ENCODE assay signal across 17 cellular contexts in the genomic region with DNA sequence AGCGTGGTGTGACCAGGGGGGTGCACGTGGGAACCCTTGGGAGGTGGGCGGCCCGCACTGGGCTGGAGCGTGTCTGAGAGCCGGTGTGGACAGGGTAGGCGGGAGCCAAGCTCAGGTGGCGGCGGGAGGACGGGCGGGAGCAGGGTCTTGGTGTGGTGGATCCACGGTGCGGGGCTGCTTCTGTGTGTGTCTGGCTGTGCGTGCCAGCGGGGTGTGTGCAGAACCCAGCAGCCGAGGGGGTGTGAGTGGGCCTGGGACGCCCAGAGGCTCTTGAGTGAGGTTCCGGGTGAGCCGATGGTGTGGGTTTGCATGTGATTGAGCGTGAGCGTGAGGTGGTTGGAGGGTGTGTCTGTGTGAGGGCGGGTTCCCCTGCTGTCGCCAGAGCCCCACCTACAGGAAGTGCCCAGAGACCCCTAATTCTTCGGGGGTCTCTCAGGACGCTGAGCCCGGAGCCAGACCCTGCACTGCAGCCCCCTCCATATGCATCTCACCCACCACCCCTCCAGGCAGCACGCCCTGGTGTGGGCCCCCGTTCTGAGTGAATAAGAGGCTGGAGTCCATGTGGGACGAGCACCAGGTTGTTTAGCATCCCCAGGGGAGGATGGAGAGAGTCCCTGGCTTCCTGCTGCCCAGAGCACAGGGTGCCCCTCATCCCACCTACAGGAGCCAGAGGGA.
DNase-seq lines count a peak whose midpoint lies in the region; ATAC-seq, FAIRE-seq and TF ChIP-seq lines count a peak whose summit lies in the region.
"Had no signal": no experiment of that assay in that cellular context is flagged by ENCODE, and none has a peak within 500 bp of the region (broad histone marks: within the 10 kb centered on the region; RNA-seq: fewer than 3 reads in every experiment).

No MANE protein-coding gene starts in this region.

- no peaks in the 10 kb centered on the region for H3K36me3 ChIP-seq in RWPE2 (ENCODE audit: low read depth)
- H3K36me3 ChIP-seq in HepG2 (replicated peaks in 1 of 2; ENCODE audit: control insufficient read depth in 1 of 2, insufficient read depth in 2 of 2, low read length in 2 of 2), result no peaks in the 10 kb centered on the region
- no peaks in the 10 kb centered on the region for H3K36me3 ChIP-seq in transverse colon
- H3K36me3 ChIP-seq: gastroesophageal sphincter had no signal

- CTCF ChIA-PET in HepG2 (lab: Yijun Ruan, JAX; ENCODE audit: low intra/inter-chr PET ratio, low total read pairs), result no interaction called here

- H2AFZ ChIP-seq in HepG2 (ENCODE audit: low read length), result no peak overlapping the region
- H2AFZ ChIP-seq: parathyroid adenoma had no signal

- no peak for TF ChIP-seq POLR2A in HepG2 (IDR thresholded peaks at IDR 0.05; ENCODE audit: insufficient read depth in 1 of 2, low read depth in 2 of 2, low read length in 2 of 2)
- no peak for TF ChIP-seq POLR2A in transverse colon (IDR thresholded peaks at IDR 0.05)

- no peaks in the 10 kb centered on the region for H3K79me2 ChIP-seq in HepG2 (ENCODE audit: insufficient read depth, low read length)
- H3K79me2 ChIP-seq: parathyroid adenoma had no signal

- no peak for TF ChIP-seq EP300 in HepG2 (IDR thresholded peaks at IDR 0.05; ENCODE audit: low read depth in 2 of 2, low read length in 2 of 2)
- no peak for TF ChIP-seq EP300 in HepG2 (CRISPR knock-in tag; IDR thresholded peaks at IDR 0.05; ENCODE audit: borderline replicate concordance)
- TF ChIP-seq EP300 in transverse colon (IDR thresholded peaks at IDR 0.05; ENCODE audit: low read depth), result no peak

- 65% methylated on average over 29 of the region's 29 CpGs for WGBS in right cardiac atrium
- WGBS in HepG2 (ENCODE audit: low lambda C conversion rate), result 53% methylated on average over 16 of the region's 29 CpGs
- WGBS in transverse colon (ENCODE audit: low coverage in 1 of 2), 2 donors, result 49% methylated on average over 29 of the region's 29 CpGs; no CpG with 5 or more reads in 1 of the 2 donors

- no peak overlapping the region for H3K4me2 ChIP-seq in HepG2 (ENCODE audit: low read depth, low read length)

- H3K9me3 ChIP-seq in right cardiac atrium (ENCODE audit: control insufficient read depth, low read length) (no peaks in the 10 kb centered on the region), RWPE2 (ENCODE audit: severe bottlenecking) (no peaks in the 10 kb centered on the region), HepG2 (ENCODE audit: low read length) (no peaks in the 10 kb centered on the region), transverse colon (no peaks in the 10 kb centered on the region)
- H3K9me3 ChIP-seq: body of pancreas, gastroesophageal sphincter had no signal

- H3K27ac ChIP-seq in right cardiac atrium (ENCODE audit: low read length) (peak overlapping the region; percentile 31), RWPE2 (ENCODE audit: poor library complexity, severe bottlenecking) (no peak overlapping the region), HepG2 (ENCODE audit: extremely low read length, insufficient read depth, low read length) (no peak overlapping the region), transverse colon (no peak overlapping the region)
- H3K27ac ChIP-seq: body of pancreas, epithelial cell of prostate, gastroesophageal sphincter, parathyroid adenoma had no signal

- DNase-seq in right cardiac atrium (peak in 2 of 3 donors; percentile 55 to 67), left ventricle myocardium superior (no peak), RWPE2 (ENCODE audit: low spot score) (no peak), HepG2 (ENCODE audit: low spot score) (no peak), transverse colon (no peak), NCI-H69 (lab: John Stamatoyannopoulos, UW) (no peak)
- no peak for DNase-seq in activated CD4-positive, CD25-positive, alpha-beta regulatory T cell (lab: John Stamatoyannopoulos, UW)
- DNase-seq: body of pancreas; cortex of kidney; GDM1; NCI-H446; stimulated activated CD4-positive, alpha-beta T cell treated with anti-CD3 and anti-CD28 coated beads, Interleukin-4, amount 100 ng/mL, for 1 hour; T-helper 1 cell had no signal

- H3K4me1 ChIP-seq in right cardiac atrium (ENCODE audit: control insufficient read depth, insufficient read depth, low read length) (peaks cover 5% of the 10 kb centered on the region), RWPE2 (ENCODE audit: insufficient read depth, poor library complexity, severe bottlenecking) (no peaks in the 10 kb centered on the region), HepG2 (ENCODE audit: insufficient read depth, low read length) (peaks cover 37% of the 10 kb centered on the region), transverse colon (peaks cover 0 to under 1% (median 0%) of the 10 kb centered on the region in 4 donors)
- H3K4me1 ChIP-seq: parathyroid adenoma had no signal

- no peak overlapping the region for H3K9ac ChIP-seq in HepG2 (ENCODE audit: insufficient read depth, low read depth, low read length)
- H3K9ac ChIP-seq: parathyroid adenoma had no signal

- intact Hi-C loops in right cardiac atrium (cut with DNase I) (no loop called here), left ventricle myocardium superior (cut with micrococcal nuclease) (no loop called here), HepG2 (cut with micrococcal nuclease; ENCODE audit: unreplicated experiment) (no loop called here), transverse colon (cut with DNase I; ENCODE audit: low total_unique reads) (no loop called here)

- TF ChIP-seq CTCF in RWPE2 (IDR thresholded peaks at IDR 0.05; ENCODE audit: poor library complexity, severe bottlenecking) (no peak), HepG2 (CRISPR knock-in tag; IDR thresholded peaks at IDR 0.05) (no peak), transverse colon (IDR thresholded peaks at IDR 0.05) (no peak)

- no peaks in the 10 kb centered on the region for H4K20me1 ChIP-seq in HepG2 (ENCODE audit: insufficient read depth, low read length)

- ATAC-seq in right cardiac atrium (peak; percentile 2 to 7), left ventricle myocardium superior (no peak), RWPE2 (ENCODE audit: low read depth) (peak; percentile 26; the same call in 1 of the 3 replicates), HepG2 (peak; percentile 18; the same call in 2 of the 3 replicates), GM21447 (IDR thresholded peaks at IDR 0.05; ENCODE audit: unreplicated experiment) (no peak)
- ATAC-seq: body of pancreas, gastroesophageal sphincter had no signal

- no peak for FAIRE-seq in HepG2 (lab: Jason Lieb, UNC)

- BruUV-seq in HepG2 (replicated peaks; lab: Mats Ljungman, UMichigan), result no TSS peak

- H3K27me3 ChIP-seq in right cardiac atrium (ENCODE audit: control insufficient read depth, insufficient read depth) (no peaks in the 10 kb centered on the region), RWPE2 (ENCODE audit: insufficient read depth, poor library complexity, severe bottlenecking) (peaks cover 13% of the 10 kb centered on the region), HepG2 (ENCODE audit: control insufficient read depth in 1 of 2, insufficient read depth in 2 of 2, low read length in 2 of 2) (peaks cover 8 to 35% of the 10 kb centered on the region in 2 experiments; a peak in 4 of 5 replicates), transverse colon (peaks cover 31% of the 10 kb centered on the region)

- POLR2A ChIA-PET in HepG2 (lab: Yijun Ruan, JAX), result no interaction called here

- no peak for TF ChIP-seq RAD21 in HepG2 (CRISPR knock-in tag; IDR thresholded peaks at IDR 0.05)

- in situ Hi-C loops in HepG2 (cut with HindIII; ENCODE audit: extremely low pct_ligation_motif_present, low pct_unique_long_range_greater_than_20kb), result no loop called here
- in situ Hi-C loops in transverse colon (cut with MboI; ENCODE audit: low pct_ligation_motif_present in 1 of 4, low pct_unique_long_range_greater_than_20kb in 1 of 4, low sequenced_read_pairs in 3 of 4), result no loop called here

- no peak overlapping the region for H3K4me3 ChIP-seq in right cardiac atrium (ENCODE audit: low read length)
- no peak overlapping the region for H3K4me3 ChIP-seq in RWPE2 (ENCODE audit: severe bottlenecking)
- H3K4me3 ChIP-seq in HepG2 (replicated peaks in 1 of 3; ENCODE audit: insufficient read depth in 1 of 3, low read depth in 2 of 3, low read length in 3 of 3), result no peak overlapping the region
- no peak overlapping the region for H3K4me3 ChIP-seq in transverse colon
- H3K4me3 ChIP-seq: body of pancreas, gastroesophageal sphincter had no signal

TF ChIP-seq in HepG2, 621 proteins besides CTCF, POLR2A, EP300 and RAD21 (continues in another document):
- TF ChIP-seq ONECUT2 (CRISPR knock-in tag; IDR thresholded peaks at IDR 0.05) (no peak), ZNF143 (CRISPR knock-in tag; IDR thresholded peaks at IDR 0.05) (no peak), KDM6A (CRISPR knock-in tag; IDR thresholded peaks at IDR 0.05; ENCODE audit: low read depth) (no peak), ZNF75D (CRISPR knock-in tag; IDR thresholded peaks at IDR 0.05; ENCODE audit: borderline replicate concordance) (no peak), BCL6 (CRISPR knock-in tag; IDR thresholded peaks at IDR 0.05) (no peak), ZNF33B (CRISPR knock-in tag; IDR thresholded peaks at IDR 0.05) (no peak), ZNF275 (CRISPR knock-in tag; IDR thresholded peaks at IDR 0.05; ENCODE audit: borderline replicate concordance) (no peak)
- TF ChIP-seq, protein P1, sequence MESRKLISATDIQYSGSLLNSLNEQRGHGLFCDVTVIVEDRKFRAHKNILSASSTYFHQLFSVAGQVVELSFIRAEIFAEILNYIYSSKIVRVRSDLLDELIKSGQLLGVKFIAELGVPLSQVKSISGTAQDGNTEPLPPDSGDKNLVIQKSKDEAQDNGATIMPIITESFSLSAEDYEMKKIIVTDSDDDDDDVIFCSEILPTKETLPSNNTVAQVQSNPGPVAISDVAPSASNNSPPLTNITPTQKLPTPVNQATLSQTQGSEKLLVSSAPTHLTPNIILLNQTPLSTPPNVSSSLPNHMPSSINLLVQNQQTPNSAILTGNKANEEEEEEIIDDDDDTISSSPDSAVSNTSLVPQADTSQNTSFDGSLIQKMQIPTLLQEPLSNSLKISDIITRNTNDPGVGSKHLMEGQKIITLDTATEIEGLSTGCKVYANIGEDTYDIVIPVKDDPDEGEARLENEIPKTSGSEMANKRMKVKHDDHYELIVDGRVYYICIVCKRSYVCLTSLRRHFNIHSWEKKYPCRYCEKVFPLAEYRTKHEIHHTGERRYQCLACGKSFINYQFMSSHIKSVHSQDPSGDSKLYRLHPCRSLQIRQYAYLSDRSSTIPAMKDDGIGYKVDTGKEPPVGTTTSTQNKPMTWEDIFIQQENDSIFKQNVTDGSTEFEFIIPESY (CRISPR knock-in tag; IDR thresholded peaks at IDR 0.05), result peak; percentile 52; the same call in 1 of the 2 replicates

Comparison
In these comparisons a context has a peak if more than half of its experiments do, and no peak if none do; other contexts are left out.
1. ATAC-seq: peak in right cardiac atrium (2 of 2), RWPE2 (single experiment) and HepG2 (single experiment); none in left ventricle myocardium superior (single experiment) and GM21447 (single experiment).
2. DNase-seq: peak in right cardiac atrium (2 of 3); none in left ventricle myocardium superior (single experiment), RWPE2 (single experiment), HepG2 (single experiment), activated CD4-positive, CD25-positive, alpha-beta regulatory T cell (0 of 4), transverse colon (single experiment) and NCI-H69 (single experiment).